Comparison of ENCODE assay signal across 20 cellular contexts in genomic region chr16:88323041-88323440, GRCh38.
"Had no signal": no experiment of that assay in that cellular context is flagged by ENCODE, and none has a peak within 500 bp of the region (broad histone marks: within the 10 kb centered on the region; RNA-seq: fewer than 3 reads in every experiment).

No MANE protein-coding gene starts in this region.

- H3K4me3 ChIP-seq: MG63, SJSA1, SK-N-MC had no signal

- FAIRE-seq: RCC 7860 had no signal

- H3K27ac ChIP-seq: SJSA1, SK-N-MC had no signal

- H3K9me3 ChIP-seq: MG63 had no signal

- H3K36me3 ChIP-seq: MG63, SJSA1 had no signal

- DNase-seq: Karpas-422, KG1, MG63, NCI-H1092, NCI-H1105 treated with DMSO at 0.1 percent for 48 hours, NCI-H1417 treated with DMSO at 0.1 percent for 48 hours, NCI-H146, NCI-H1694 treated with DMSO at 0.1 percent for 48 hours, NCI-H1930, NCI-H2081, NCI-H2107, NCI-H2227 treated with DMSO at 0.1 percent for 48 hours, NCI-H524, NCI-H526 treated with DMSO at 0.1 percent for 48 hours, NCI-H748 treated with DMSO at 0.1 percent for 48 hours, RPMI8226, SIG-M5 had no signal

- H3K27me3 ChIP-seq: MG63, SJSA1 had no signal
